In genomic region chr14:51401272-51401671, GRCh38 we compare ENCODE assay signal across 1 cellular context.
TF ChIP-seq lines count a peak whose summit lies in the region.

No MANE protein-coding gene starts in this region.

TF ChIP-seq in IMR-90, 13 proteins besides CTCF, POLR2A, EP300 and RAD21:
- no peak for TF ChIP-seq BHLHE40 (IDR thresholded peaks at IDR 0.05; ENCODE audit: low read depth, low read length)
- no peak for TF ChIP-seq RFX5 (IDR thresholded peaks at IDR 0.05; ENCODE audit: low read depth, low read length)
- TF ChIP-seq ELK1 (IDR thresholded peaks at IDR 0.05; ENCODE audit: borderline replicate concordance, low read depth, low read length) = no peak
- no peak for TF ChIP-seq CHD1 (IDR thresholded peaks at IDR 0.05; ENCODE audit: low read depth, low read length)
- TF ChIP-seq RCOR1 (IDR thresholded peaks at IDR 0.05; ENCODE audit: insufficient replicate concordance, low read length) = no peak
- no peak for TF ChIP-seq MAFK (IDR thresholded peaks at IDR 0.05; ENCODE audit: low read depth, low read length)
- TF ChIP-seq MAZ (IDR thresholded peaks at IDR 0.05; ENCODE audit: borderline replicate concordance, low read depth, low read length) = no peak
